In the genomic region with DNA sequence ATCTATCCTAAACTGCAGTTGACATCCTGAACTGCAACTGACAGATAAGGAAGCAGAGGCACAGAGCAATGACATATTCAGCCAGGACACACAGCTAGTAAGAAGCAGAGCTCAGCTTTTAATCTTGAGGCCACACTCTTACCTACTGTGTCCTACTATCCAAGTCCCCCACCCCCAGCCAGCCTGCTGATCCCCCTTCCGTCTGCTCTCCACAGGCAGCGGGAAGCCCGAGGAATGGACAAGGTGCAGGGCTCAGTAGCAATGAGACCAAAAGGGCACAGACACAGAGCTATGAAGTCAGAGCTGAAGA, we compare ENCODE assay signal across 1 cellular context.
TF ChIP-seq lines count a peak whose summit lies in the region.

No MANE protein-coding gene starts in this region.

TF ChIP-seq in K562, 482 proteins besides CTCF, POLR2A, EP300 and RAD21 (continued from another document):
- TF ChIP-seq, protein P1, sequence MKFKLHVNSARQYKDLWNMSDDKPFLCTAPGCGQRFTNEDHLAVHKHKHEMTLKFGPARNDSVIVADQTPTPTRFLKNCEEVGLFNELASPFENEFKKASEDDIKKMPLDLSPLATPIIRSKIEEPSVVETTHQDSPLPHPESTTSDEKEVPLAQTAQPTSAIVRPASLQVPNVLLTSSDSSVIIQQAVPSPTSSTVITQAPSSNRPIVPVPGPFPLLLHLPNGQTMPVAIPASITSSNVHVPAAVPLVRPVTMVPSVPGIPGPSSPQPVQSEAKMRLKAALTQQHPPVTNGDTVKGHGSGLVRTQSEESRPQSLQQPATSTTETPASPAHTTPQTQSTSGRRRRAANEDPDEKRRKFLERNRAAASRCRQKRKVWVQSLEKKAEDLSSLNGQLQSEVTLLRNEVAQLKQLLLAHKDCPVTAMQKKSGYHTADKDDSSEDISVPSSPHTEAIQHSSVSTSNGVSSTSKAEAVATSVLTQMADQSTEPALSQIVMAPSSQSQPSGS (CRISPR knock-in tag; IDR thresholded peaks at IDR 0.05): no peak
- peak; percentile 38; the same call in 1 of the 2 replicates for TF ChIP-seq GATA2 (CRISPR knock-in tag; IDR thresholded peaks at IDR 0.05)
- no peak for TF ChIP-seq HCFC1 (IDR thresholded peaks at IDR 0.05; ENCODE audit: low read depth, low read length)
- no peak for TF ChIP-seq FOSL1 (tag; conservative IDR thresholded peaks at IDR 0.05)
- no peak for TF ChIP-seq ADNP (tag; IDR thresholded peaks at IDR 0.05)
- TF ChIP-seq PHF8 (IDR thresholded peaks at IDR 0.05; ENCODE audit: borderline replicate concordance, low read length): no peak
- no peak for TF ChIP-seq L3MBTL2 (IDR thresholded peaks at IDR 0.05)
- no peak for TF ChIP-seq RERE (CRISPR knock-in tag; IDR thresholded peaks at IDR 0.05; ENCODE audit: borderline replicate concordance)
- no peak for TF ChIP-seq HNRNPL (IDR thresholded peaks at IDR 0.05; ENCODE audit: low read depth, low read length)
- peak; percentile 13 for TF ChIP-seq TAF9B (IDR thresholded peaks at IDR 0.05; ENCODE audit: partially characterized antibody)
- no peak for TF ChIP-seq KLF6 (CRISPR knock-in tag; IDR thresholded peaks at IDR 0.05; ENCODE audit: borderline replicate concordance)
- TF ChIP-seq ZNF512 (tag; IDR thresholded peaks at IDR 0.05): no peak
- TF ChIP-seq NEUROD1 (IDR thresholded peaks at IDR 0.05; ENCODE audit: borderline replicate concordance, low read depth, low read length, partially characterized antibody): no peak
- no peak for TF ChIP-seq RFX7 (CRISPR knock-in tag; IDR thresholded peaks at IDR 0.05)
- TF ChIP-seq MAFK (IDR thresholded peaks at IDR 0.05; ENCODE audit: low read length): no peak
- no peak for TF ChIP-seq HDGF (IDR thresholded peaks at IDR 0.05)
- TF ChIP-seq LCOR (CRISPR knock-in tag; IDR thresholded peaks at IDR 0.05): no peak
- TF ChIP-seq MEF2A (IDR thresholded peaks at IDR 0.05; ENCODE audit: control insufficient read depth, low read depth, low read length): no peak
- TF ChIP-seq, protein P2, sequence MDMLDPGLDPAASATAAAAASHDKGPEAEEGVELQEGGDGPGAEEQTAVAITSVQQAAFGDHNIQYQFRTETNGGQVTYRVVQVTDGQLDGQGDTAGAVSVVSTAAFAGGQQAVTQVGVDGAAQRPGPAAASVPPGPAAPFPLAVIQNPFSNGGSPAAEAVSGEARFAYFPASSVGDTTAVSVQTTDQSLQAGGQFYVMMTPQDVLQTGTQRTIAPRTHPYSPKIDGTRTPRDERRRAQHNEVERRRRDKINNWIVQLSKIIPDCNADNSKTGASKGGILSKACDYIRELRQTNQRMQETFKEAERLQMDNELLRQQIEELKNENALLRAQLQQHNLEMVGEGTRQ (CRISPR knock-in tag; IDR thresholded peaks at IDR 0.05): no peak
- TF ChIP-seq ILF3 (IDR thresholded peaks at IDR 0.05; ENCODE audit: borderline replicate concordance): no peak
- no peak for TF ChIP-seq ID3 (CRISPR knock-in tag; IDR thresholded peaks at IDR 0.05)
- TF ChIP-seq ID3 (tag; IDR thresholded peaks at IDR 0.05): no peak
- TF ChIP-seq XRCC4 (IDR thresholded peaks at IDR 0.05; ENCODE audit: extremely low read depth, insufficient read depth, insufficient read length): no peak
- no peak for TF ChIP-seq CTBP1 (IDR thresholded peaks at IDR 0.05; ENCODE audit: borderline replicate concordance)
- no peak for TF ChIP-seq ZNF764 (CRISPR knock-in tag; IDR thresholded peaks at IDR 0.05; ENCODE audit: low read depth)
- no peak for TF ChIP-seq MLX (CRISPR knock-in tag; conservative IDR thresholded peaks at IDR 0.05)
- no peak for TF ChIP-seq CBX5 (IDR thresholded peaks at IDR 0.05; ENCODE audit: borderline replicate concordance, low read depth)
- TF ChIP-seq ELF2 (CRISPR knock-in tag; IDR thresholded peaks at IDR 0.05): no peak
- no peak for TF ChIP-seq ZBTB8A (IDR thresholded peaks at IDR 0.05; ENCODE audit: partially characterized antibody)
